Comparison of ENCODE assay signal across 18 cellular contexts in genomic region chr11:12192796-12193514, GRCh38.
DNase-seq lines count a peak whose midpoint lies in the region; ATAC-seq and TF ChIP-seq lines count a peak whose summit lies in the region.
"Had no signal": no experiment of that assay in that cellular context is flagged by ENCODE, and none has a peak within 500 bp of the region (broad histone marks: within the 10 kb centered on the region; RNA-seq: fewer than 3 reads in every experiment).

No MANE protein-coding gene starts in this region.

- TF ChIP-seq CTCF in left lung (IDR thresholded peaks at IDR 0.05), result no peak
- TF ChIP-seq CTCF in nephron progenitor cell (IDR thresholded peaks at IDR 0.05), result no peak

- H3K36me3 ChIP-seq in CD8-positive, alpha-beta memory T cell (ENCODE audit: insufficient read depth, low read length), result no peaks in the 10 kb centered on the region
- H3K36me3 ChIP-seq in left lung, result no peaks in the 10 kb centered on the region
- H3K36me3 ChIP-seq: breast epithelium had no signal

- CTCF ChIA-PET in CD8-positive, alpha-beta memory T cell (lab: Charles Lee), result interaction anchor here (4.9 kb wide), 1 partner anchor 43 kb away, joined by 22 read pairs; no protein-coding TSS in a partner anchor

- H3K4me3 Mint-ChIP-seq in CD8-positive, alpha-beta memory T cell, result peak overlapping the region in 1 of 7 donors; percentile 34
- no peak overlapping the region for H3K4me3 Mint-ChIP-seq in activated T-helper 2 cell treated with anti-CD3 and anti-CD28 coated beads, Interferon-gamma antibody, Interleukin-2, Interleukin-4, amounts not matched to agents 10 μg/mL and 5 μg/mL and 100 μg/mL, durations not matched to agents 14 hours and 24 hours and 36 hours (ENCODE audit: low read depth)
- no peak overlapping the region for H3K4me3 Mint-ChIP-seq in nephron progenitor cell

- peaks cover 0 to 16% (median 7%) of the 10 kb centered on the region in 3 donors for H3K36me3 Mint-ChIP-seq in CD8-positive, alpha-beta memory T cell
- peaks cover 70% of the 10 kb centered on the region for H3K36me3 Mint-ChIP-seq in activated T-helper 2 cell treated with anti-CD3 and anti-CD28 coated beads, Interferon-gamma antibody, Interleukin-2, Interleukin-4, amounts not matched to agents 10 μg/mL and 5 μg/mL and 100 μg/mL, durations not matched to agents 14 hours and 24 hours and 36 hours (ENCODE audit: low read depth)
- no peaks in the 10 kb centered on the region for H3K36me3 Mint-ChIP-seq in nephron progenitor cell (ENCODE audit: low read depth)

- H3K4me1 Mint-ChIP-seq in CD8-positive, alpha-beta memory T cell, result peaks cover 45 to 72% (median 51%) of the 10 kb centered on the region in 3 donors
- H3K4me1 Mint-ChIP-seq in activated T-helper 2 cell treated with anti-CD3 and anti-CD28 coated beads, Interferon-gamma antibody, Interleukin-2, Interleukin-4, amounts not matched to agents 10 μg/mL and 5 μg/mL and 100 μg/mL, durations not matched to agents 14 hours and 24 hours and 36 hours (ENCODE audit: low read depth), result peaks cover 64% of the 10 kb centered on the region
- peaks cover 13% of the 10 kb centered on the region for H3K4me1 Mint-ChIP-seq in nephron progenitor cell

- ATAC-seq in left lung (peak; percentile 13), HG02623 (IDR thresholded peaks at IDR 0.05; ENCODE audit: unreplicated experiment) (no peak)

- H3K27ac ChIP-seq in CD8-positive, alpha-beta memory T cell (ENCODE audit: low read depth, low read length), result no peak overlapping the region
- H3K27ac ChIP-seq in left lung, result no peak overlapping the region
- H3K27ac ChIP-seq: 22Rv1, breast epithelium, hepatocyte had no signal

- no peaks in the 10 kb centered on the region for H3K9me3 ChIP-seq in CD8-positive, alpha-beta memory T cell (ENCODE audit: low read length)
- H3K9me3 ChIP-seq in left lung, result no peaks in the 10 kb centered on the region
- H3K9me3 ChIP-seq: breast epithelium, thoracic aorta had no signal

- peaks cover 44% of the 10 kb centered on the region for H3K4me1 ChIP-seq in CD8-positive, alpha-beta memory T cell (ENCODE audit: insufficient read depth, low read length)
- no peaks in the 10 kb centered on the region for H3K4me1 ChIP-seq in left lung
- H3K4me1 ChIP-seq: breast epithelium had no signal

- intact Hi-C loops in activated T-helper 2 cell treated with anti-CD3 and anti-CD28 coated beads, Interferon-gamma antibody, Interleukin-2, Interleukin-4, amounts not matched to agents 10 μg/mL and 5 μg/mL and 100 μg/mL, durations not matched to agents 14 hours and 24 hours and 36 hours (cut with micrococcal nuclease), result no loop called here
- intact Hi-C loops in left lung (cut with DNase I), result no loop called here

- H3K27ac Mint-ChIP-seq in CD8-positive, alpha-beta memory T cell, result peak overlapping the region in 6 of 8 donors; percentile 20 to 83 (median 42)
- H3K27ac Mint-ChIP-seq in activated T-helper 2 cell treated with anti-CD3 and anti-CD28 coated beads, Interferon-gamma antibody, Interleukin-2, Interleukin-4, amounts not matched to agents 10 μg/mL and 5 μg/mL and 100 μg/mL, durations not matched to agents 14 hours and 24 hours and 36 hours, result peak overlapping the region; percentile 48
- no peak overlapping the region for H3K27ac Mint-ChIP-seq in nephron progenitor cell

- POLR2A ChIA-PET in CD8-positive, alpha-beta memory T cell (lab: Charles Lee), result no interaction called here

- peaks cover 0 to 1% of the 10 kb centered on the region in 2 donors for H3K27me3 Mint-ChIP-seq in CD8-positive, alpha-beta memory T cell
- H3K27me3 Mint-ChIP-seq in activated T-helper 2 cell treated with anti-CD3 and anti-CD28 coated beads, Interferon-gamma antibody, Interleukin-2, Interleukin-4, amounts not matched to agents 10 μg/mL and 5 μg/mL and 100 μg/mL, durations not matched to agents 14 hours and 24 hours and 36 hours (ENCODE audit: low read depth), result no peaks in the 10 kb centered on the region
- H3K27me3 Mint-ChIP-seq in nephron progenitor cell (ENCODE audit: low read depth, poor library complexity), result peaks cover 12% of the 10 kb centered on the region

- DNase-seq in DMS153 (lab: John Stamatoyannopoulos, UW) (peak; percentile 57), DMS153 treated with DMSO at 0.1 percent for 48 hours (lab: John Stamatoyannopoulos, UW; ENCODE audit: unreplicated experiment) (no peak), left lung (no peak), NCI-H524 (lab: John Stamatoyannopoulos, UW) (no peak), nephron progenitor cell (no peak)
- peak in 1 of 5 donors; percentile 75 for DNase-seq in CD8-positive, alpha-beta memory T cell
- DNase-seq in activated T-helper 2 cell treated with anti-CD3 and anti-CD28 coated beads, Interferon-gamma antibody, Interleukin-2, Interleukin-4, amounts not matched to agents 10 μg/mL and 5 μg/mL and 100 μg/mL, durations not matched to agents 14 hours and 24 hours and 36 hours (ENCODE audit: low spot score), result no peak
- DNase-seq: activated naive CD4-positive, alpha-beta T cell; DMS79 treated with DMSO at 0.1 percent for 48 hours; effector CD4-positive, alpha-beta T cell; NCI-H187; NCI-H524 treated with DMSO at 0.1 percent for 48 hours; stimulated activated CD4-positive, alpha-beta T cell treated with anti-CD3 and anti-CD28 coated beads, Interleukin-2, amount 100 ng/mL, for 48 hours had no signal

- H3K4me3 ChIP-seq in CD8-positive, alpha-beta memory T cell (ENCODE audit: low read length), result no peak overlapping the region
- no peak overlapping the region for H3K4me3 ChIP-seq in left lung
- H3K4me3 ChIP-seq: breast epithelium, hepatocyte, thoracic aorta had no signal

- no peaks in the 10 kb centered on the region for H3K27me3 ChIP-seq in CD8-positive, alpha-beta memory T cell (ENCODE audit: insufficient read depth, low read length, poor library complexity, severe bottlenecking)
- H3K27me3 ChIP-seq in left lung, result no peaks in the 10 kb centered on the region
- H3K27me3 ChIP-seq: breast epithelium, hepatocyte had no signal

- no peaks in the 10 kb centered on the region for H3K9me3 Mint-ChIP-seq in CD8-positive, alpha-beta memory T cell
- no peaks in the 10 kb centered on the region for H3K9me3 Mint-ChIP-seq in activated T-helper 2 cell treated with anti-CD3 and anti-CD28 coated beads, Interferon-gamma antibody, Interleukin-2, Interleukin-4, amounts not matched to agents 10 μg/mL and 5 μg/mL and 100 μg/mL, durations not matched to agents 14 hours and 24 hours and 36 hours
- H3K9me3 Mint-ChIP-seq in nephron progenitor cell, result no peaks in the 10 kb centered on the region
